ENCODE assay signal across 12 cellular contexts in the genomic region with DNA sequence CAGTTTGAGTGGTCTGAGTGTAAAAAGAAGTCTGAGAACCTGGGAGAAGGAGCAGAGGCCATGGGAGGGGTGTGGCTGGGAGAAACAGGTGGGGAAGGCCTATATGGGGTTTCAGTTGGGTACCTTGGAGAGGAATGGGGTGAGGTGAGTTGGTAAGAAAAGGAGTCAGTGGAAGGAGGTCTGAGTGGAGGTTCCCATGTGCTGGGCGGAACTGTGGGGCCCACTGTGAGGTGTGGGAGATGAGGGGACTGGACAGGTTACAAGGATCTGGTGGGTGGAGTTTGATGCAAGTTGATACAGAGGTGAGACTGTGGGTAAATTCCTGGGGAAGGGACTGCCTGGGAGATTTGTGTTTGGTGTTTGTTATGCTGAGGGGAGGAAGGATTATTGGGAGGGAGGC. TPM values are rescaled to one million over a fixed set of nuclear protein-coding genes. Genes with fewer than 3 reads are reported as not detected.
A peak's percentile ranks its signal among the peaks of the same experiment; 100 is the strongest.
DNase-seq lines count a peak whose midpoint lies in the region; ATAC-seq, FAIRE-seq and TF ChIP-seq lines count a peak whose summit lies in the region.
"Had no signal": no experiment of that assay in that cellular context is flagged by ENCODE, and none has a peak within 500 bp of the region (broad histone marks: within the 10 kb centered on the region; RNA-seq: fewer than 3 reads in every experiment).

No MANE protein-coding gene starts in this region.

- H3K36me3 ChIP-seq in NT2/D1 (ENCODE audit: insufficient read depth, insufficient read length, low read length) = peaks cover 48% of the 10 kb centered on the region
- H3K36me3 ChIP-seq in neuron (ENCODE audit: insufficient read depth, low read length) = peaks cover 38% of the 10 kb centered on the region
- H3K36me3 ChIP-seq in small intestine (ENCODE audit: control insufficient read depth in 2 of 2, insufficient read depth in 2 of 2, low read length in 2 of 2) = peaks cover 11 to 16% of the 10 kb centered on the region in 2 donors

- H3K27me3 ChIP-seq in NT2/D1 (ENCODE audit: insufficient read depth, insufficient read length) = no peaks in the 10 kb centered on the region
- H3K27me3 ChIP-seq in neuron (ENCODE audit: insufficient read depth, low read length) = no peaks in the 10 kb centered on the region
- no peaks in the 10 kb centered on the region for H3K27me3 ChIP-seq in small intestine (ENCODE audit: control insufficient read depth in 2 of 2, insufficient read depth in 2 of 2, low read length in 2 of 2)
- H3K27me3 ChIP-seq: heart right ventricle had no signal

- ATAC-seq in central memory CD8-positive, alpha-beta T cell (replicated peaks; ENCODE audit: extremely low read depth, poor library complexity, severe bottlenecking) = no peak
- no peak for ATAC-seq in GM19452 (IDR thresholded peaks at IDR 0.05; ENCODE audit: unreplicated experiment)
- ATAC-seq: heart right ventricle had no signal

- no peak for TF ChIP-seq CTCF in Calu3 (IDR thresholded peaks at IDR 0.05; ENCODE audit: unreplicated experiment)

- peak overlapping the region; percentile 32 for H3K9ac ChIP-seq in NT2/D1 (ENCODE audit: insufficient read length, low read depth)

- H3K9me3 ChIP-seq in NT2/D1 (ENCODE audit: insufficient read depth, low read length) = no peaks in the 10 kb centered on the region
- no peaks in the 10 kb centered on the region for H3K9me3 ChIP-seq in neuron (ENCODE audit: low read length)
- H3K9me3 ChIP-seq in small intestine (ENCODE audit: control insufficient read depth, low read depth) = no peaks in the 10 kb centered on the region
- H3K9me3 ChIP-seq: HAP-1, heart right ventricle had no signal

- intact Hi-C loops in Calu3 (cut with micrococcal nuclease; ENCODE audit: unreplicated experiment) = no loop called here

- FAIRE-seq in small intestine (lab: Jason Lieb, UNC) = no peak

- 94 to 97% (median 96%) methylated on average over 1 of the region's 1 CpG for WGBS in small intestine, 3 donors

- peaks cover 39% of the 10 kb centered on the region for H3K4me1 Mint-ChIP-seq in Calu3 (ENCODE audit: low read depth, unreplicated experiment)
- peaks cover 50% of the 10 kb centered on the region for H3K4me1 Mint-ChIP-seq in central memory CD8-positive, alpha-beta T cell

- no peak overlapping the region for H3K27ac ChIP-seq in small intestine (ENCODE audit: low read depth in 1 of 2, low read length in 1 of 2)
- H3K27ac ChIP-seq: heart right ventricle had no signal

- H3K4me3 ChIP-seq in NT2/D1 (ENCODE audit: insufficient read length, low read depth) (peak overlapping the region; percentile 81), neuron (ENCODE audit: low read length) (peak overlapping the region; percentile 90), small intestine (ENCODE audit: low read depth in 1 of 2, low read length in 2 of 2) (no peak overlapping the region)

- H3K4me1 ChIP-seq in NT2/D1 (ENCODE audit: insufficient read depth, insufficient read length) (peaks cover 3% of the 10 kb centered on the region), neuron (ENCODE audit: insufficient read depth, low read length) (peaks cover 23% of the 10 kb centered on the region), small intestine (ENCODE audit: control insufficient read depth in 2 of 2, insufficient read depth in 1 of 2, low read depth in 1 of 2, low read length in 1 of 2) (peaks cover 2 to 11% of the 10 kb centered on the region in 2 donors)

- no peaks in the 10 kb centered on the region for H3K9me3 Mint-ChIP-seq in Calu3 (ENCODE audit: low read depth, unreplicated experiment)
- H3K9me3 Mint-ChIP-seq in central memory CD8-positive, alpha-beta T cell = no peaks in the 10 kb centered on the region

- no TSS peak for BruUV-seq in Calu3 (replicated peaks; lab: Mats Ljungman, UMichigan)

- H3K36me3 Mint-ChIP-seq in Calu3 (ENCODE audit: insufficient read depth, unreplicated experiment) = peaks cover 61% of the 10 kb centered on the region
- H3K36me3 Mint-ChIP-seq in central memory CD8-positive, alpha-beta T cell (ENCODE audit: insufficient read depth) = peaks cover 28% of the 10 kb centered on the region

- peak overlapping the region; percentile 90 for H3K4me3 Mint-ChIP-seq in Calu3 (ENCODE audit: low read depth, unreplicated experiment)
- peak overlapping the region; percentile 95 for H3K4me3 Mint-ChIP-seq in central memory CD8-positive, alpha-beta T cell

- H3K27ac Mint-ChIP-seq in Calu3 (ENCODE audit: unreplicated experiment) = peak overlapping the region; percentile 96
- peak overlapping the region; percentile 100 for H3K27ac Mint-ChIP-seq in central memory CD8-positive, alpha-beta T cell (ENCODE audit: low read depth)

- H3K27me3 Mint-ChIP-seq in Calu3 (ENCODE audit: unreplicated experiment) = no peaks in the 10 kb centered on the region
- H3K27me3 Mint-ChIP-seq in central memory CD8-positive, alpha-beta T cell = no peaks in the 10 kb centered on the region

- no peak overlapping the region for H2AFZ ChIP-seq in neuron (ENCODE audit: low read depth, low read length)

- DNase-seq in Calu3 (no peak), NT2/D1 (ENCODE audit: low read depth, low spot score) (no peak), small intestine (no peak), NCI-H1105 (lab: John Stamatoyannopoulos, UW) (no peak)
- DNase-seq in central memory CD8-positive, alpha-beta T cell (ENCODE audit: low spot score in 2 of 2) = no peak
- DNase-seq: activated effector memory CD4-positive, alpha-beta T cell treated with Interleukin-2 at 50 U/mL for 16 hours; heart right ventricle; stimulated activated naive CD4-positive, alpha-beta T cell treated with Interleukin-2 at 50 U/mL for 16 hours; T-helper 9 cell had no signal

- CTCF ChIA-PET in Calu3 (lab: Charles Lee) = no interaction called here

RNA-seq across cellular contexts. Expression of a gene that starts 2.1 kb away (rescaled TPM):
- 22.0 and 22.1 TPM in 2 replicates for total RNA-seq in Calu3 (2022)
- polyA plus RNA-seq in small intestine = 1 to 10 TPM; 4.5 to 8.4 (median 6.5) TPM

RNA-seq across cellular contexts. Expression of a gene that starts 8.1 kb away (rescaled TPM):
- 0.44 and 0.61 TPM in 2 replicates for total RNA-seq in Calu3 (2022)
- 1 to 10 TPM in 1 of 3 donors, under 1 TPM in 1, not detected in 1; 0.27 to 1.6 TPM for polyA plus RNA-seq in small intestine

RNA-seq across cellular contexts. Expression of a gene that starts 54.2 kb away (rescaled TPM):
- 3.9 and 4.6 TPM in 2 replicates for total RNA-seq in Calu3 (2022)
- polyA plus RNA-seq in small intestine = 1 to 10 TPM in 2 of 3 donors, under 1 TPM in 1; 0.45 to 2.1 (median 1.6) TPM

Comparison
In these comparisons a context has a peak if more than half of its experiments do, and no peak if none do; other contexts are left out.
1. H3K4me3 ChIP-seq: peak in NT2/D1 (single experiment) and neuron (single experiment); none in small intestine (0 of 2).